Comparison of ENCODE assay signal across 9 cellular contexts in genomic region chr5:74630387-74631087, GRCh38. TPM values are rescaled to one million over a fixed set of nuclear protein-coding genes. Genes with fewer than 3 reads are reported as not detected.
DNase-seq lines count a peak whose midpoint lies in the region; TF ChIP-seq lines count a peak whose summit lies in the region.
"Had no signal": no experiment of that assay in that cellular context is flagged by ENCODE, and none has a peak within 500 bp of the region (broad histone marks: within the 10 kb centered on the region; RNA-seq: fewer than 3 reads in every experiment).

No MANE protein-coding gene starts in this region.

- peaks cover 65% of the 10 kb centered on the region for H3K36me3 ChIP-seq in SJSA1
- no peaks in the 10 kb centered on the region for H3K36me3 ChIP-seq in smooth muscle cell (ENCODE audit: low read depth)

- no peak overlapping the region for H3K4me3 ChIP-seq in SJSA1
- no peak overlapping the region for H3K4me3 ChIP-seq in fibroblast of the aortic adventitia (ENCODE audit: low read depth, low read length)
- no peak overlapping the region for H3K4me3 ChIP-seq in smooth muscle cell

- H3K27me3 Mint-ChIP-seq in activated T-cell treated with anti-CD3 and anti-CD28 coated beads, Interleukin-2, amount 50 U/mL, for 24 hours = peaks cover 35% of the 10 kb centered on the region

- peaks cover 75% of the 10 kb centered on the region for H4K20me1 ChIP-seq in smooth muscle cell (ENCODE audit: low read depth)

- peak overlapping the region; percentile 83 for H3K27ac ChIP-seq in SJSA1
- peak overlapping the region; percentile 83 for H3K27ac ChIP-seq in smooth muscle cell (ENCODE audit: low read depth)

- WGBS in smooth muscle cell (ENCODE audit: low lambda C conversion rate) = 72% methylated on average over 7 of the region's 7 CpGs

- peaks cover 48% of the 10 kb centered on the region for H3K4me1 ChIP-seq in SJSA1 (replicated peaks)
- peaks cover 58% of the 10 kb centered on the region for H3K4me1 ChIP-seq in smooth muscle cell (ENCODE audit: low read depth)

- peaks cover 28% of the 10 kb centered on the region for H3K4me1 Mint-ChIP-seq in activated T-cell treated with anti-CD3 and anti-CD28 coated beads, Interleukin-2, amount 50 U/mL, for 24 hours (ENCODE audit: low read depth)

- no peak for TF ChIP-seq CTCF in fibroblast of the aortic adventitia (IDR thresholded peaks at IDR 0.05; ENCODE audit: insufficient read depth, low read length)
- no peak for TF ChIP-seq CTCF in smooth muscle cell (IDR thresholded peaks at IDR 0.05; ENCODE audit: borderline replicate concordance, insufficient read depth, poor library complexity, severe bottlenecking)

- peaks cover 31% of the 10 kb centered on the region for H3K79me2 ChIP-seq in smooth muscle cell (ENCODE audit: low read depth)

- H3K4me2 ChIP-seq in smooth muscle cell = no peak overlapping the region

- no peak overlapping the region for H3K4me3 Mint-ChIP-seq in activated T-cell treated with anti-CD3 and anti-CD28 coated beads, Interleukin-2, amount 50 U/mL, for 24 hours

- no peaks in the 10 kb centered on the region for H3K9me3 Mint-ChIP-seq in activated T-cell treated with anti-CD3 and anti-CD28 coated beads, Interleukin-2, amount 50 U/mL, for 24 hours
- H3K9me3 Mint-ChIP-seq: T-helper 1 cell treated with Interleukin-12 subunit alpha and Interleukin-12 subunit beta and Interleukin-4 antibody, amounts not matched to agents 30 μg/mL and 1 μg/mL, for 36 hours had no signal

- H3K9me3 ChIP-seq in SJSA1 (replicated peaks) (no peaks in the 10 kb centered on the region), smooth muscle cell (replicated peaks; ENCODE audit: low read depth) (no peaks in the 10 kb centered on the region)

- peaks cover 72% of the 10 kb centered on the region for H3F3A ChIP-seq in smooth muscle cell (ENCODE audit: low read depth)

- no peak for DNase-seq in activated T-cell treated with anti-CD3 and anti-CD28 coated beads, Interleukin-2, amount 50 U/mL, for 24 hours
- DNase-seq in activated T-cell treated with anti-CD3 and anti-CD28 coated beads, Interleukin-2, amount 50 U/mL, for 48 hours = no peak
- DNase-seq in SJSA1 (ENCODE audit: low read depth in 1 of 2, low spot score in 2 of 2) (peak; percentile 63 to 84), fibroblast of the aortic adventitia (ENCODE audit: low read depth) (peak; percentile 93), smooth muscle cell (lab: John Stamatoyannopoulos, UW; ENCODE audit: unreplicated experiment) (no peak), RPMI8226 (no peak), mucosa of gallbladder (ENCODE audit: low spot score) (no peak)
- no peak for DNase-seq in stimulated activated CD4-positive, alpha-beta T cell treated with anti-CD3 and anti-CD28 coated beads, Interleukin-12 subunit alpha, Interleukin-12 subunit beta, amount 100 ng/mL, for 4 hours

- no peak overlapping the region for H3K9ac ChIP-seq in smooth muscle cell (ENCODE audit: low read depth)

- H3K27me3 ChIP-seq in SJSA1 (replicated peaks) = no peaks in the 10 kb centered on the region
- no peaks in the 10 kb centered on the region for H3K27me3 ChIP-seq in smooth muscle cell (ENCODE audit: low read depth)

- no peak overlapping the region for H2AFZ ChIP-seq in smooth muscle cell (ENCODE audit: low read depth)

- peaks cover under 1% of the 10 kb centered on the region for H3K36me3 Mint-ChIP-seq in activated T-cell treated with anti-CD3 and anti-CD28 coated beads, Interleukin-2, amount 50 U/mL, for 24 hours (ENCODE audit: low read depth)

- H3K27ac Mint-ChIP-seq in activated T-cell treated with anti-CD3 and anti-CD28 coated beads, Interleukin-2, amount 50 U/mL, for 24 hours = peak overlapping the region; percentile 69

RNA-seq across cellular contexts. Expression of gene ENC1, which starts 10.0 kb away (rescaled TPM):
- 31.3 and 34.0 TPM in 2 replicates for total RNA-seq in SJSA1 (2014; rRNA removed; shearing (Covaris generic))
- total RNA-seq in fibroblast of the aortic adventitia (ENCODE audit: low replicate concordance) (9.2 and 21.0 TPM in 2 replicates), smooth muscle cell (110 and 117 TPM in 2 replicates), mucosa of gallbladder (36.0 TPM)
- polyA plus RNA-seq in smooth muscle cell = 17.4 and 73.4 TPM in 2 replicates

RNA-seq across cellular contexts. Expression of gene HEXB, which starts 54.5 kb away (rescaled TPM):
- 301 and 394 TPM in 2 replicates for total RNA-seq in SJSA1 (2014; rRNA removed; shearing (Covaris generic))
- total RNA-seq in fibroblast of the aortic adventitia (ENCODE audit: low replicate concordance) (241 and 402 TPM in 2 replicates), smooth muscle cell (109 and 111 TPM in 2 replicates), mucosa of gallbladder (175 TPM)
- 102 and 108 TPM in 2 replicates for polyA plus RNA-seq in smooth muscle cell

Comparison
In these comparisons a context has a peak if more than half of its experiments do, and no peak if none do; other contexts are left out.
1. DNase-seq: peak in SJSA1 (2 of 2) and fibroblast of the aortic adventitia (single experiment); none in activated T-cell treated with anti-CD3 and anti-CD28 coated beads, Interleukin-2, amount 50 U/mL, for 24 hours (single experiment), activated T-cell treated with anti-CD3 and anti-CD28 coated beads, Interleukin-2, amount 50 U/mL, for 48 hours (0 of 2), smooth muscle cell (single experiment), RPMI8226 (single experiment), mucosa of gallbladder (single experiment) and stimulated activated CD4-positive, alpha-beta T cell treated with anti-CD3 and anti-CD28 coated beads, Interleukin-12 subunit alpha, Interleukin-12 subunit beta, amount 100 ng/mL, for 4 hours (single experiment).